ENCODE assay signal across 9 cellular contexts in genomic region chr13:51223284-51224270, GRCh38. TPM values are rescaled to one million over a fixed set of nuclear protein-coding genes. Genes with fewer than 3 reads are reported as not detected.
DNase-seq lines count a peak whose midpoint lies in the region; ATAC-seq, FAIRE-seq and TF ChIP-seq lines count a peak whose summit lies in the region.
"Had no signal": no experiment of that assay in that cellular context is flagged by ENCODE, and none has a peak within 500 bp of the region (broad histone marks: within the 10 kb centered on the region; RNA-seq: fewer than 3 reads in every experiment).

No MANE protein-coding gene starts in this region.

- no peaks in the 10 kb centered on the region for H3K9me3 ChIP-seq in astrocyte (ENCODE audit: insufficient read depth, low read depth, low read length)
- H3K9me3 ChIP-seq in stomach, result no peaks in the 10 kb centered on the region
- H3K9me3 ChIP-seq in mucosa of descending colon, result no peaks in the 10 kb centered on the region

- no peaks in the 10 kb centered on the region for H3K79me2 ChIP-seq in astrocyte (ENCODE audit: insufficient read depth, low read length)

- no peak overlapping the region for H3K9ac ChIP-seq in astrocyte (ENCODE audit: low read length)

- H3K4me3 ChIP-seq in astrocyte (ENCODE audit: insufficient read depth, low read depth, low read length), result peak overlapping the region; percentile 52
- H3K4me3 ChIP-seq in stomach, result peak overlapping the region; percentile 82 to 90 (median 85)
- no peak overlapping the region for H3K4me3 ChIP-seq in mucosa of descending colon

- H3K4me2 ChIP-seq in astrocyte (ENCODE audit: low read length), result peak overlapping the region; percentile 97

- ATAC-seq in mucosa of descending colon, result no peak

- peaks cover 59% of the 10 kb centered on the region for H3K27me3 ChIP-seq in astrocyte (ENCODE audit: insufficient read depth, low read length)
- H3K27me3 ChIP-seq in stomach, result peaks cover 0 to 32% (median 5%) of the 10 kb centered on the region in 3 donors

- DNase-seq in NCI-H2171 treated with DMSO at 0.1 percent for 48 hours (lab: John Stamatoyannopoulos, UW), result peak; percentile 21
- DNase-seq in NCI-H2171 (lab: John Stamatoyannopoulos, UW), result no peak
- no peak for DNase-seq in astrocyte (ENCODE audit: low read depth)
- DNase-seq in left kidney (ENCODE audit: low read depth, low spot score), result peak; percentile 49
- DNase-seq in stomach, result no peak
- no peak for DNase-seq in NCI-H1048 (lab: John Stamatoyannopoulos, UW)
- DNase-seq in mucosa of descending colon, result no peak
- no peak for DNase-seq in NCI-H2029 (lab: John Stamatoyannopoulos, UW)
- DNase-seq: stimulated activated CD4-positive, alpha-beta T cell treated with anti-CD3 and anti-CD28 coated beads, Interleukin-2, amount 100 ng/mL, for 48 hours had no signal

- TF ChIP-seq CTCF in astrocyte (IDR thresholded peaks at IDR 0.05; ENCODE audit: insufficient read depth, low read depth, low read length) (no peak), stomach (IDR thresholded peaks at IDR 0.05) (no peak), mucosa of descending colon (IDR thresholded peaks at IDR 0.05) (no peak)

- peaks cover 1% of the 10 kb centered on the region for H3K9me3 Mint-ChIP-seq in astrocyte (ENCODE audit: unreplicated experiment)

- TF ChIP-seq EP300 in stomach (IDR thresholded peaks at IDR 0.05), result no peak

- H3K27ac Mint-ChIP-seq in astrocyte (ENCODE audit: unreplicated experiment), result no peak overlapping the region

- H3K27me3 Mint-ChIP-seq in astrocyte (ENCODE audit: low read depth, unreplicated experiment), result peaks cover 39% of the 10 kb centered on the region

- peak overlapping the region; percentile 81 for H3K4me3 Mint-ChIP-seq in astrocyte (ENCODE audit: unreplicated experiment)

- FAIRE-seq in astrocyte (lab: Jason Lieb, UNC), result no peak

- no peak overlapping the region for H3K27ac ChIP-seq in astrocyte (ENCODE audit: low read depth, low read length)
- H3K27ac ChIP-seq in stomach, result peak overlapping the region in 3 of 5 donors; percentile 61 to 85 (median 72)

- intact Hi-C loops in stomach (cut with DNase I; ENCODE audit: low total_unique reads), result loop anchor here (5.0 kb wide), 1 partner anchor 59 kb away; no protein-coding TSS in a partner anchor
- intact Hi-C loops in mucosa of descending colon (cut with DNase I, micrococcal nuclease), result loop anchor here in 1 of 2 donors (5.0 kb wide), 1 partner anchor 64 kb away; no protein-coding TSS in a partner anchor

- H3K36me3 Mint-ChIP-seq in astrocyte (ENCODE audit: low read depth, unreplicated experiment), result no peaks in the 10 kb centered on the region

- H3K4me1 ChIP-seq in astrocyte (ENCODE audit: insufficient read depth, low read length) (no peaks in the 10 kb centered on the region), stomach (peaks cover 0 to 33% (median 21%) of the 10 kb centered on the region in 4 donors), mucosa of descending colon (ENCODE audit: low read depth) (peaks cover 5% of the 10 kb centered on the region)

- TF ChIP-seq POLR2A in stomach (IDR thresholded peaks at IDR 0.05), result no peak

- peaks cover 3% of the 10 kb centered on the region for H3K4me1 Mint-ChIP-seq in astrocyte (ENCODE audit: low read depth, unreplicated experiment)

- no peak overlapping the region for H2AFZ ChIP-seq in astrocyte (ENCODE audit: low read depth, low read length)

- no peaks in the 10 kb centered on the region for H3K36me3 ChIP-seq in astrocyte (ENCODE audit: insufficient read depth, low read length)
- H3K36me3 ChIP-seq in stomach, result no peaks in the 10 kb centered on the region
- H3K36me3 ChIP-seq in mucosa of descending colon (ENCODE audit: low read depth), result no peaks in the 10 kb centered on the region

- no peaks in the 10 kb centered on the region for H4K20me1 ChIP-seq in astrocyte (ENCODE audit: insufficient read depth, low read length)

- 59 to 63% (median 62%) methylated on average over 18 to 19 of the region's 19 CpGs for WGBS in stomach, 5 donors

RNA-seq across cellular contexts. Expression of gene FAM124A, which starts 1.4 kb away (rescaled TPM):
- total RNA-seq in astrocyte (0.96 and 1.1 TPM in 2 replicates), stomach (10 to 100 TPM in 1 of 5 donors, 1 to 10 TPM in 4; 2.4 to 21.0 (median 2.9) TPM), mucosa of descending colon (10 to 100 TPM in 1 of 3 donors, 1 to 10 TPM in 2; 1.2 to 15.2 (median 2.1) TPM)
- polyA plus RNA-seq in stomach, result 1 to 10 TPM in 1 of 3 donors, under 1 TPM in 2; 0.46 to 1.9 (median 0.62) TPM

Comparison
In these comparisons a context has a peak if more than half of its experiments do, and no peak if none do; other contexts are left out.
1. DNase-seq: peak in NCI-H2171 treated with DMSO at 0.1 percent for 48 hours (single experiment) and left kidney (single experiment); none in NCI-H2171 (single experiment), astrocyte (single experiment), stomach (single experiment), NCI-H1048 (single experiment), mucosa of descending colon (0 of 3) and NCI-H2029 (single experiment).